ENCODE assay signal across 1 cellular context in the genomic region with DNA sequence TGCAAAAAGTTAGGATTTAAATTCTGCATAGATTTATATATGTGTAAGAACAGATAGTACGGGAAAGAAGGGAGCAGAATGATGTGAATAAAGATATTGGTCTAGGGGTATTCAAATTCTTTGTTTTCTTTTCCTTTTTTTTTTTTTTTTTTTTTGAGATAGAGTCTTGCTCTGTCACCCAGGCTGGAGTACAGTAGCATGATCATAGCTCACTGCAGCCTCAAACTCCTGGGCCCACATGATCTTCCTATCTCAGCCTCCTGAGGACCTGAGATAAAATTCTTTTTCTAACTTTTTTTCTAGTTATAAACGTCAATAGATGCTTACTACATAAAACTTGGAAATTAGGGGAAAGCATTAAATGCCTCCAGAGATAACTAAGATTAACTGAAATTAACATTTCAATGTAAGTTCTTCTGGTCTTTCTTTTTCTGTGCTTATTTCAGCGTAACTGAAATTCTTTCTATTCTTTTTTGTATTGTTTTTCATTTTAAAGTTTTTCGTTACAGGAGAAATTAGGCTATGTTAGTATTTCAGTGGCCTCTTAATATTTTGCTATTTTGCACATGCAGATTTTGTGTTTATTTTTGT.
A peak's percentile ranks its signal among the peaks of the same experiment; 100 is the strongest.
TF ChIP-seq lines count a peak whose summit lies in the region.

No MANE protein-coding gene starts in this region.

TF ChIP-seq in K562, 482 proteins besides CTCF, POLR2A, EP300 and RAD21:
- TF ChIP-seq, protein P1, sequence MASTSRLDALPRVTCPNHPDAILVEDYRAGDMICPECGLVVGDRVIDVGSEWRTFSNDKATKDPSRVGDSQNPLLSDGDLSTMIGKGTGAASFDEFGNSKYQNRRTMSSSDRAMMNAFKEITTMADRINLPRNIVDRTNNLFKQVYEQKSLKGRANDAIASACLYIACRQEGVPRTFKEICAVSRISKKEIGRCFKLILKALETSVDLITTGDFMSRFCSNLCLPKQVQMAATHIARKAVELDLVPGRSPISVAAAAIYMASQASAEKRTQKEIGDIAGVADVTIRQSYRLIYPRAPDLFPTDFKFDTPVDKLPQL (IDR thresholded peaks at IDR 0.05; ENCODE audit: extremely low read depth, insufficient read length): no peak
- TF ChIP-seq ARID1B (IDR thresholded peaks at IDR 0.05) (peak; percentile 62; the same call in 1 of the 2 replicates), ATF1 (CRISPR knock-in tag; IDR thresholded peaks at IDR 0.05) (no peak), ATF1 (tag; IDR thresholded peaks at IDR 0.05) (no peak), ZNF274 (IDR thresholded peaks at IDR 0.05; ENCODE audit: borderline replicate concordance, low read depth, low read length) (no peak), MTA3 (IDR thresholded peaks at IDR 0.05; ENCODE audit: borderline replicate concordance) (no peak), GTF2A2 (tag; IDR thresholded peaks at IDR 0.05) (no peak), NFIX (CRISPR knock-in tag; IDR thresholded peaks at IDR 0.05; ENCODE audit: low read depth) (no peak), SIN3A (IDR thresholded peaks at IDR 0.05; ENCODE audit: borderline replicate concordance in 2 of 2, control insufficient read depth in 1 of 2, low read depth in 2 of 2, low read length in 2 of 2) (no peak), ZNF384 (IDR thresholded peaks at IDR 0.05; ENCODE audit: low read depth, low read length) (peak; percentile 75), CBFA2T3 (IDR thresholded peaks at IDR 0.05) (peak; percentile 72), TCF3 (CRISPR knock-in tag; IDR thresholded peaks at IDR 0.05) (peak; percentile 70), BRD9 (IDR thresholded peaks at IDR 0.05; ENCODE audit: low read depth, partially characterized antibody) (no peak), ZBTB17 (CRISPR knock-in tag; IDR thresholded peaks at IDR 0.05) (no peak), SRSF3 (IDR thresholded peaks at IDR 0.05; ENCODE audit: insufficient read depth, low read length) (no peak), MAFG (tag; conservative IDR thresholded peaks at IDR 0.05) (0 out of 2 replicates have a peak, but pooled peaks have one; percentile 6), FOXJ3 (CRISPR knock-in tag; IDR thresholded peaks at IDR 0.05) (no peak), ZNF165 (CRISPR knock-in tag; IDR thresholded peaks at IDR 0.05; ENCODE audit: borderline replicate concordance) (no peak), TAL1 (IDR thresholded peaks at IDR 0.05) (peak; percentile 66), POLR2H (tag; IDR thresholded peaks at IDR 0.05; ENCODE audit: low read depth) (no peak), TOE1 (IDR thresholded peaks at IDR 0.05; ENCODE audit: borderline replicate concordance) (no peak), TOE1 (CRISPR knock-in tag; IDR thresholded peaks at IDR 0.05; ENCODE audit: borderline replicate concordance, low read depth) (no peak), DPF2 (IDR thresholded peaks at IDR 0.05) (0 out of 2 replicates have a peak, but pooled peaks have one; percentile 36), SMARCC2 (IDR thresholded peaks at IDR 0.05; ENCODE audit: low read depth) (no peak)
- TF ChIP-seq, protein P2, sequence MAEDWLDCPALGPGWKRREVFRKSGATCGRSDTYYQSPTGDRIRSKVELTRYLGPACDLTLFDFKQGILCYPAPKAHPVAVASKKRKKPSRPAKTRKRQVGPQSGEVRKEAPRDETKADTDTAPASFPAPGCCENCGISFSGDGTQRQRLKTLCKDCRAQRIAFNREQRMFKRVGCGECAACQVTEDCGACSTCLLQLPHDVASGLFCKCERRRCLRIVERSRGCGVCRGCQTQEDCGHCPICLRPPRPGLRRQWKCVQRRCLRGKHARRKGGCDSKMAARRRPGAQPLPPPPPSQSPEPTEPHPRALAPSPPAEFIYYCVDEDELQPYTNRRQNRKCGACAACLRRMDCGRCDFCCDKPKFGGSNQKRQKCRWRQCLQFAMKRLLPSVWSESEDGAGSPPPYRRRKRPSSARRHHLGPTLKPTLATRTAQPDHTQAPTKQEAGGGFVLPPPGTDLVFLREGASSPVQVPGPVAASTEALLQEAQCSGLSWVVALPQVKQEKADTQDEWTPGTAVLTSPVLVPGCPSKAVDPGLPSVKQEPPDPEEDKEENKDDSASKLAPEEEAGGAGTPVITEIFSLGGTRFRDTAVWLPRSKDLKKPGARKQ (CRISPR knock-in tag; IDR thresholded peaks at IDR 0.05): 0 out of 2 replicates have a peak, but pooled peaks have one; percentile 20
- TF ChIP-seq, protein P3, sequence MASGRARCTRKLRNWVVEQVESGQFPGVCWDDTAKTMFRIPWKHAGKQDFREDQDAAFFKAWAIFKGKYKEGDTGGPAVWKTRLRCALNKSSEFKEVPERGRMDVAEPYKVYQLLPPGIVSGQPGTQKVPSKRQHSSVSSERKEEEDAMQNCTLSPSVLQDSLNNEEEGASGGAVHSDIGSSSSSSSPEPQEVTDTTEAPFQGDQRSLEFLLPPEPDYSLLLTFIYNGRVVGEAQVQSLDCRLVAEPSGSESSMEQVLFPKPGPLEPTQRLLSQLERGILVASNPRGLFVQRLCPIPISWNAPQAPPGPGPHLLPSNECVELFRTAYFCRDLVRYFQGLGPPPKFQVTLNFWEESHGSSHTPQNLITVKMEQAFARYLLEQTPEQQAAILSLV (tag; IDR thresholded peaks at IDR 0.05): no peak
- TF ChIP-seq, protein P4, sequence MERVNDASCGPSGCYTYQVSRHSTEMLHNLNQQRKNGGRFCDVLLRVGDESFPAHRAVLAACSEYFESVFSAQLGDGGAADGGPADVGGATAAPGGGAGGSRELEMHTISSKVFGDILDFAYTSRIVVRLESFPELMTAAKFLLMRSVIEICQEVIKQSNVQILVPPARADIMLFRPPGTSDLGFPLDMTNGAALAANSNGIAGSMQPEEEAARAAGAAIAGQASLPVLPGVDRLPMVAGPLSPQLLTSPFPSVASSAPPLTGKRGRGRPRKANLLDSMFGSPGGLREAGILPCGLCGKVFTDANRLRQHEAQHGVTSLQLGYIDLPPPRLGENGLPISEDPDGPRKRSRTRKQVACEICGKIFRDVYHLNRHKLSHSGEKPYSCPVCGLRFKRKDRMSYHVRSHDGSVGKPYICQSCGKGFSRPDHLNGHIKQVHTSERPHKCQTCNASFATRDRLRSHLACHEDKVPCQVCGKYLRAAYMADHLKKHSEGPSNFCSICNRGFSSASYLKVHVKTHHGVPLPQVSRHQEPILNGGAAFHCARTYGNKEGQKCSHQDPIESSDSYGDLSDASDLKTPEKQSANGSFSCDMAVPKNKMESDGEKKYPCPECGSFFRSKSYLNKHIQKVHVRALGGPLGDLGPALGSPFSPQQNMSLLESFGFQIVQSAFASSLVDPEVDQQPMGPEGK (CRISPR knock-in tag; IDR thresholded peaks at IDR 0.05; ENCODE audit: borderline replicate concordance): no peak
- TF ChIP-seq, protein P5, sequence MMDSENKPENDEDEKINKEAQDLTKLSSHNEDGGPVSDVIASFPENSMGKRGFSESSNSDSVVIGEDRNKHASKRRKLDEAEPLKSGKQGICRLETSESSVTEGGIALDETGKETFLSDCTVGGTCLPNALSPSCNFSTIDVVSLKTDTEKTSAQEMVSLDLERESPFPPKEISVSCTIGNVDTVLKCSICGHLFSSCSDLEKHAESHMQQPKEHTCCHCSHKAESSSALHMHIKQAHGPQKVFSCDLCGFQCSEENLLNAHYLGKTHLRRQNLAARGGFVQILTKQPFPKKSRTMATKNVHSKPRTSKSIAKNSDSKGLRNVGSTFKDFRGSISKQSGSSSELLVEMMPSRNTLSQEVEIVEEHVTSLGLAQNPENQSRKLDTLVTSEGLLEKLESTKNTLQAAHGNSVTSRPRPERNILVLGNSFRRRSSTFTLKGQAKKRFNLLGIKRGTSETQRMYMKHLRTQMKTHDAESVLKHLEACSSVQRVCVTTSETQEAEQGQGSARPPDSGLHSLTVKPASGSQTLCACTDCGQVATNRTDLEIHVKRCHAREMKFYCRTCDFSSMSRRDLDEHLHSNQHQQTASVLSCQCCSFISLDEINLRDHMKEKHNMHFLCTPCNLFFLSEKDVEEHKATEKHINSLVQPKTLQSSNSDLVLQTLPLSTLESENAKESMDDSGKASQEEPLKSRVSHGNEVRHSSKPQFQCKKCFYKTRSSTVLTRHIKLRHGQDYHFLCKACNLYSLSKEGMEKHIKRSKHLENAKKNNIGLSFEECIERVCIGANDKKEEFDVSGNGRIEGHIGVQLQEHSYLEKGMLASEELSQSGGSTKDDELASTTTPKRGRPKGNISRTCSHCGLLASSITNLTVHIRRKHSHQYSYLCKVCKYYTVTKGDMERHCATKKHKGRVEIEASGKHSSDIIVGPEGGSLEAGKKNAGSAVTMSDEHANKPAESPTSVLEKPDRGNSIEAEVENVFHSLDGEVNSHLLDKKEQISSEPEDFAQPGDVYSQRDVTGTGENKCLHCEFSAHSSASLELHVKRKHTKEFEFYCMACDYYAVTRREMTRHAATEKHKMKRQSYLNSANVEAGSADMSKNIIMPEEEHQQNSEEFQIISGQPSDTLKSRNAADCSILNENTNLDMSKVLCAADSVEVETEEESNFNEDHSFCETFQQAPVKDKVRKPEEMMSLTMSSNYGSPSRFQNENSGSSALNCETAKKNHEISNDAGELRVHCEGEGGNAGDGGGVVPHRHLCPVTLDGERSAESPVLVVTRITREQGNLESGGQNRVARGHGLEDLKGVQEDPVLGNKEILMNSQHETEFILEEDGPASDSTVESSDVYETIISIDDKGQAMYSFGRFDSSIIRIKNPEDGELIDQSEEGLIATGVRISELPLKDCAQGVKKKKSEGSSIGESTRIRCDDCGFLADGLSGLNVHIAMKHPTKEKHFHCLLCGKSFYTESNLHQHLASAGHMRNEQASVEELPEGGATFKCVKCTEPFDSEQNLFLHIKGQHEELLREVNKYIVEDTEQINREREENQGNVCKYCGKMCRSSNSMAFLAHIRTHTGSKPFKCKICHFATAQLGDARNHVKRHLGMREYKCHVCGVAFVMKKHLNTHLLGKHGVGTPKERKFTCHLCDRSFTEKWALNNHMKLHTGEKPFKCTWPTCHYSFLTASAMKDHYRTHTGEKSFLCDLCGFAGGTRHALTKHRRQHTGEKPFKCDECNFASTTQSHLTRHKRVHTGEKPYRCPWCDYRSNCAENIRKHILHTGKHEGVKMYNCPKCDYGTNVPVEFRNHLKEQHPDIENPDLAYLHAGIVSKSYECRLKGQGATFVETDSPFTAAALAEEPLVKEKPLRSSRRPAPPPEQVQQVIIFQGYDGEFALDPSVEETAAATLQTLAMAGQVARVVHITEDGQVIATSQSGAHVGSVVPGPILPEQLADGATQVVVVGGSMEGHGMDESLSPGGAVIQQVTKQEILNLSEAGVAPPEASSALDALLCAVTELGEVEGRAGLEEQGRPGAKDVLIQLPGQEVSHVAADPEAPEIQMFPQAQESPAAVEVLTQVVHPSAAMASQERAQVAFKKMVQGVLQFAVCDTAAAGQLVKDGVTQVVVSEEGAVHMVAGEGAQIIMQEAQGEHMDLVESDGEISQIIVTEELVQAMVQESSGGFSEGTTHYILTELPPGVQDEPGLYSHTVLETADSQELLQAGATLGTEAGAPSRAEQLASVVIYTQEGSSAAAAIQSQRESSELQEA (IDR thresholded peaks at IDR 0.05; ENCODE audit: low read depth): no peak
- TF ChIP-seq, protein P6, sequence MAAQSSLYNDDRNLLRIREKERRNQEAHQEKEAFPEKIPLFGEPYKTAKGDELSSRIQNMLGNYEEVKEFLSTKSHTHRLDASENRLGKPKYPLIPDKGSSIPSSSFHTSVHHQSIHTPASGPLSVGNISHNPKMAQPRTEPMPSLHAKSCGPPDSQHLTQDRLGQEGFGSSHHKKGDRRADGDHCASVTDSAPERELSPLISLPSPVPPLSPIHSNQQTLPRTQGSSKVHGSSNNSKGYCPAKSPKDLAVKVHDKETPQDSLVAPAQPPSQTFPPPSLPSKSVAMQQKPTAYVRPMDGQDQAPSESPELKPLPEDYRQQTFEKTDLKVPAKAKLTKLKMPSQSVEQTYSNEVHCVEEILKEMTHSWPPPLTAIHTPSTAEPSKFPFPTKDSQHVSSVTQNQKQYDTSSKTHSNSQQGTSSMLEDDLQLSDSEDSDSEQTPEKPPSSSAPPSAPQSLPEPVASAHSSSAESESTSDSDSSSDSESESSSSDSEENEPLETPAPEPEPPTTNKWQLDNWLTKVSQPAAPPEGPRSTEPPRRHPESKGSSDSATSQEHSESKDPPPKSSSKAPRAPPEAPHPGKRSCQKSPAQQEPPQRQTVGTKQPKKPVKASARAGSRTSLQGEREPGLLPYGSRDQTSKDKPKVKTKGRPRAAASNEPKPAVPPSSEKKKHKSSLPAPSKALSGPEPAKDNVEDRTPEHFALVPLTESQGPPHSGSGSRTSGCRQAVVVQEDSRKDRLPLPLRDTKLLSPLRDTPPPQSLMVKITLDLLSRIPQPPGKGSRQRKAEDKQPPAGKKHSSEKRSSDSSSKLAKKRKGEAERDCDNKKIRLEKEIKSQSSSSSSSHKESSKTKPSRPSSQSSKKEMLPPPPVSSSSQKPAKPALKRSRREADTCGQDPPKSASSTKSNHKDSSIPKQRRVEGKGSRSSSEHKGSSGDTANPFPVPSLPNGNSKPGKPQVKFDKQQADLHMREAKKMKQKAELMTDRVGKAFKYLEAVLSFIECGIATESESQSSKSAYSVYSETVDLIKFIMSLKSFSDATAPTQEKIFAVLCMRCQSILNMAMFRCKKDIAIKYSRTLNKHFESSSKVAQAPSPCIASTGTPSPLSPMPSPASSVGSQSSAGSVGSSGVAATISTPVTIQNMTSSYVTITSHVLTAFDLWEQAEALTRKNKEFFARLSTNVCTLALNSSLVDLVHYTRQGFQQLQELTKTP (IDR thresholded peaks at IDR 0.05; ENCODE audit: low read depth in 1 of 2, partially characterized antibody in 2 of 2): no peak
- TF ChIP-seq, protein P7, sequence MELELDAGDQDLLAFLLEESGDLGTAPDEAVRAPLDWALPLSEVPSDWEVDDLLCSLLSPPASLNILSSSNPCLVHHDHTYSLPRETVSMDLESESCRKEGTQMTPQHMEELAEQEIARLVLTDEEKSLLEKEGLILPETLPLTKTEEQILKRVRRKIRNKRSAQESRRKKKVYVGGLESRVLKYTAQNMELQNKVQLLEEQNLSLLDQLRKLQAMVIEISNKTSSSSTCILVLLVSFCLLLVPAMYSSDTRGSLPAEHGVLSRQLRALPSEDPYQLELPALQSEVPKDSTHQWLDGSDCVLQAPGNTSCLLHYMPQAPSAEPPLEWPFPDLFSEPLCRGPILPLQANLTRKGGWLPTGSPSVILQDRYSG (tag; conservative IDR thresholded peaks at IDR 0.05; ENCODE audit: low read depth): no peak
